Comparison of ENCODE assay signal across 8 cellular contexts in genomic region chr6:75208564-75209431, GRCh38. TPM values are rescaled to one million over a fixed set of nuclear protein-coding genes. Genes with fewer than 3 reads are reported as not detected.
A peak's percentile ranks its signal among the peaks of the same experiment; 100 is the strongest.
DNase-seq lines count a peak whose midpoint lies in the region; ATAC-seq and TF ChIP-seq lines count a peak whose summit lies in the region.

No MANE protein-coding gene starts in this region.

- TF ChIP-seq CTCF in astrocyte of the spinal cord (IDR thresholded peaks at IDR 0.05; ENCODE audit: low read depth, low read length) = peak; percentile 83
- peak; percentile 68 to 87 (median 83) for TF ChIP-seq CTCF in spleen (IDR thresholded peaks at IDR 0.05 in 8 of 11, conservative IDR thresholded peaks at IDR 0.05 in 3 of 11)

- no peak for TF ChIP-seq POLR2A in spleen (IDR thresholded peaks at IDR 0.05)

- H3K9me3 ChIP-seq in iPS-18c (ENCODE audit: control insufficient read depth, insufficient read depth, low read length) = no peaks in the 10 kb centered on the region
- H3K9me3 ChIP-seq in spleen = no peaks in the 10 kb centered on the region

- DNase-seq in NK-92 treated with Interleukin-12 subunit alpha and Interleukin-12 subunit beta, amount 100 ng/mL, for 24 hours (lab: John Stamatoyannopoulos, UW) = peak; percentile 50
- DNase-seq in NK-92 (lab: John Stamatoyannopoulos, UW; ENCODE audit: unreplicated experiment) (no peak), NCI-H1694 (lab: John Stamatoyannopoulos, UW) (peak; percentile 32), T1000 (lab: John Stamatoyannopoulos, UW) (peak; percentile 53), astrocyte of the spinal cord (ENCODE audit: low read depth, low spot score) (peak; percentile 83), spleen (peak; percentile 93)

- H3K4me1 ChIP-seq in spleen = peaks cover 29 to 58% (median 51%) of the 10 kb centered on the region in 6 donors

- peaks cover 3 to 83% (median 53%) of the 10 kb centered on the region in 7 donors for H3K27me3 ChIP-seq in spleen (replicated peaks in 1 of 7)

- in situ Hi-C loops in astrocyte of the spinal cord (cut with HindIII; ENCODE audit: low sequenced_read_pairs) = no loop called here

- intact Hi-C loops in spleen (cut with DNase I; ENCODE audit: low total_unique reads) = loop anchor here (5.0 to 10.0 kb wide), 2 partner anchors 1116 to 1354 kb away; no protein-coding TSS in a partner anchor

- ATAC-seq in HG02885 (IDR thresholded peaks at IDR 0.05; ENCODE audit: poor library complexity, unreplicated experiment) = peak; percentile 77

- H3K36me3 ChIP-seq in spleen = no peaks in the 10 kb centered on the region

- H3K27ac ChIP-seq in spleen = peak overlapping the region in 1 of 8 donors; percentile 26

- WGBS in spleen, 5 donors = 1 to 2% (median 2%) methylated on average over 26 of the region's 26 CpGs

- H3K4me3 ChIP-seq in astrocyte of the spinal cord (ENCODE audit: low read depth, low read length) (no peak overlapping the region), iPS-18c (ENCODE audit: insufficient read depth, low read depth, low read length) (peak overlapping the region; percentile 40; the same call in 1 of the 2 replicates), spleen (peak overlapping the region in 3 of 8 donors; percentile 7 to 67 (median 22))

RNA-seq across cellular contexts. Expression of gene COL12A1, which starts 2.9 kb away (rescaled TPM):
- total RNA-seq in spleen = 10 to 100 TPM; 20.4 to 32.6 (median 23.7) TPM
- polyA plus RNA-seq in spleen = 1 to 10 TPM; 2.5 to 7.1 (median 4.6) TPM

RNA-seq across cellular contexts. Expression of gene COX7A2, which starts 34.8 kb away (rescaled TPM):
- total RNA-seq in spleen = 100 to 1,000 TPM; 158 to 387 (median 185) TPM
- 100 to 1,000 TPM; 199 to 535 (median 248) TPM for polyA plus RNA-seq in spleen
